ENCODE assay signal across 16 cellular contexts in genomic region chr4:98605216-98605615, GRCh38.
"Had no signal": no experiment of that assay in that cellular context is flagged by ENCODE, and none has a peak within 500 bp of the region (broad histone marks: within the 10 kb centered on the region; RNA-seq: fewer than 3 reads in every experiment).

No MANE protein-coding gene starts in this region.

- FAIRE-seq: islet of Langerhans, TTC549 had no signal

- H3K9me3 ChIP-seq: thoracic aorta had no signal

- H3K4me1 ChIP-seq: left ventricle myocardium inferior, psoas muscle had no signal

- H3K4me3 ChIP-seq: left ventricle myocardium inferior, psoas muscle, stomach, thoracic aorta had no signal

- H3K9me3 Mint-ChIP-seq: natural killer cell had no signal

- H3K27ac Mint-ChIP-seq: activated naive CD8-positive, alpha-beta T cell had no signal

- H3K27me3 Mint-ChIP-seq: activated naive CD8-positive, alpha-beta T cell; memory B cell had no signal

- H3K36me3 ChIP-seq: left ventricle myocardium inferior, stomach, thoracic aorta had no signal

- H3K4me3 Mint-ChIP-seq: activated naive CD8-positive, alpha-beta T cell; memory B cell; natural killer cell had no signal

- ATAC-seq: esophagus mucosa, natural killer cell, psoas muscle had no signal

- H3K27ac ChIP-seq: left ventricle myocardium inferior, psoas muscle, stomach, thoracic aorta had no signal

- H3K36me3 Mint-ChIP-seq: natural killer cell had no signal

- H3K27me3 ChIP-seq: stomach had no signal

- DNase-seq: activated effector memory CD4-positive, alpha-beta T cell treated with anti-CD3 and anti-CD28 coated beads, Interleukin-2, amount 50 U/mL, for 16 hours; amygdala; head of caudate nucleus; left ventricle myocardium inferior; natural killer cell; occipital lobe; psoas muscle; stimulated activated CD4-positive, alpha-beta T cell treated with anti-CD3 and anti-CD28 coated beads, Interleukin-15, amount 100 ng/mL, for 24 hours; stomach; T-helper 2 cell had no signal
